In the genomic region with DNA sequence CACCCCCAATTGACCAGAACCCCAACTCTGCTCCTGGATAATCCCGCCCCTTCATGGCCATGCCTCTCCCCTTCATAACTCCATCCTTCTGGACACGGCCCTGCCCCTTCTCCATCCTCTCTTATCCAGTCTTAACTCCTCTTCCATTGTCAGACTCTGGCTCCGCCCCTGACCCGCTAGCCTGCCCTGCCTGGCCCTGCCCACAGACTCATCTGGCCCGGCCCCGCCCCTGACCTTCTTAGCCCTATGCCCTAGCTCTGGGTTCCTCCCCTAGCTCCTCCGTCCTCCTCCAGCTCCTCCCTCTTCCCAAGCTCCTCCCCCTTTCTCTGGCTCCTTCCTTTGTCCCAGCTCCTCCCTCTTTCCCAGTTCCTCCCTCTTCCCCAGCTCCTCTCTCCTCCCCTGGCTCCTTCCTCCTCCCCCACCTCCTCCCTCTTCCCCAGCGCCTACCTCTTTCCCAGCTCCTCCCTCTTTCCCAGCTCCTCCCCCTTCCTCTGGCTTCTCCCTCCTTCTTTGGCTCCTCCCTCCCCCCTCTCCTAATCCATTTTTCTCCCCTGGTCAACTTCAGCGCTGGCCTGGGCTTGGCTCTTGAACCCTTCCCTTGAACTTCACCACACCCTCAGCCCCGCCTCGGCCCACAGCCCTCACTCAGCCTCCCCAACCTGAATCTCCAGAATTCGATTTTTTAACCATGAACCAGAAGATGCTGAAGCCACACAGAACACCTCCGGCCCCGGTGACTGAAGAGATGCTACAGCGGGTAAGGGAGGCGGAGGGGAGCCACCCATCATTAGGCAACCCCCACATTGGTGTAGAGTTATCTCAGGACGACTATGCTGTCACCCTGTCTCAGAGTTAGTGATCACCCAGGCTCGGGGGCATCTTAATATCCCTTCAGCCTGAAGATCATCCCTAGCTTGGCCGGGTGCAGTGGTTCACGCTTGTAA, we compare ENCODE assay signal across 8 cellular contexts. TPM values are rescaled to one million over a fixed set of nuclear protein-coding genes. Genes with fewer than 3 reads are reported as not detected.
DNase-seq lines count a peak whose midpoint lies in the region; ATAC-seq lines count a peak whose summit lies in the region.

No MANE protein-coding gene starts in this region.

- peak; percentile 91 for DNase-seq in EH (ENCODE audit: low read depth)
- peak; percentile 83 for DNase-seq in MV-4-11 (lab: John Stamatoyannopoulos, UW)
- peak; percentile 94 for DNase-seq in SKM-1 (lab: John Stamatoyannopoulos, UW; ENCODE audit: unreplicated experiment)
- DNase-seq in cerebellar cortex (ENCODE audit: low spot score): peak; percentile 91
- DNase-seq in left colon: peak; percentile 96 to 98
- DNase-seq in stimulated activated naive CD8-positive, alpha-beta T cell treated with anti-CD3 and anti-CD28 coated beads, Interleukin-15, Interleukin-2, amounts not matched to agents 100 U/mL and 50 U/mL, for 24 hours: peak; percentile 69

- intact Hi-C loops in left colon (cut with DNase I, micrococcal nuclease): no loop called here

- ATAC-seq in left colon: peak; percentile 87
- ATAC-seq in stimulated activated naive CD8-positive, alpha-beta T cell treated with anti-CD3 and anti-CD28 coated beads, Interleukin-15, Interleukin-2, amounts not matched to agents 100 U/mL and 50 U/mL, for 24 hours: peak; percentile 73
- no peak for ATAC-seq in HG02678 (IDR thresholded peaks at IDR 0.05; ENCODE audit: unreplicated experiment)
- no peak for ATAC-seq in GM21529 (IDR thresholded peaks at IDR 0.05; ENCODE audit: unreplicated experiment)

RNA-seq across cellular contexts. Expression of gene ZNF358, which starts 9.2 kb away (rescaled TPM):
- 10 to 100 TPM; 37.8 to 56.2 TPM for total RNA-seq in left colon

RNA-seq across cellular contexts. Expression of gene MCOLN1, which starts 15.8 kb away (rescaled TPM):
- 10 to 100 TPM; 22.2 to 31.6 TPM for total RNA-seq in left colon

RNA-seq across cellular contexts. Expression of gene PEX11G, which starts 17.8 kb away (rescaled TPM):
- total RNA-seq in left colon: 10 to 100 TPM in 1 of 2 donors, 1 to 10 TPM in 1; 9.0 to 10.8 TPM

RNA-seq across cellular contexts. Expression of gene PNPLA6, which starts 28.9 kb away (rescaled TPM):
- total RNA-seq in left colon: 100 to 1,000 TPM in 1 of 2 donors, 10 to 100 TPM in 1; 87.8 to 107 TPM

Comparison
In these comparisons a context has a peak if more than half of its experiments do, and no peak if none do; other contexts are left out.
1. ATAC-seq: peak in left colon (single experiment) and stimulated activated naive CD8-positive, alpha-beta T cell treated with anti-CD3 and anti-CD28 coated beads, Interleukin-15, Interleukin-2, amounts not matched to agents 100 U/mL and 50 U/mL, for 24 hours (single experiment); none in HG02678 (single experiment) and GM21529 (single experiment).
2. Peak in every context shown above with its lines, with median percentiles within 50 percentile points of each other: DNase-seq.